Comparison of ENCODE assay signal across 8 cellular contexts in the genomic region with DNA sequence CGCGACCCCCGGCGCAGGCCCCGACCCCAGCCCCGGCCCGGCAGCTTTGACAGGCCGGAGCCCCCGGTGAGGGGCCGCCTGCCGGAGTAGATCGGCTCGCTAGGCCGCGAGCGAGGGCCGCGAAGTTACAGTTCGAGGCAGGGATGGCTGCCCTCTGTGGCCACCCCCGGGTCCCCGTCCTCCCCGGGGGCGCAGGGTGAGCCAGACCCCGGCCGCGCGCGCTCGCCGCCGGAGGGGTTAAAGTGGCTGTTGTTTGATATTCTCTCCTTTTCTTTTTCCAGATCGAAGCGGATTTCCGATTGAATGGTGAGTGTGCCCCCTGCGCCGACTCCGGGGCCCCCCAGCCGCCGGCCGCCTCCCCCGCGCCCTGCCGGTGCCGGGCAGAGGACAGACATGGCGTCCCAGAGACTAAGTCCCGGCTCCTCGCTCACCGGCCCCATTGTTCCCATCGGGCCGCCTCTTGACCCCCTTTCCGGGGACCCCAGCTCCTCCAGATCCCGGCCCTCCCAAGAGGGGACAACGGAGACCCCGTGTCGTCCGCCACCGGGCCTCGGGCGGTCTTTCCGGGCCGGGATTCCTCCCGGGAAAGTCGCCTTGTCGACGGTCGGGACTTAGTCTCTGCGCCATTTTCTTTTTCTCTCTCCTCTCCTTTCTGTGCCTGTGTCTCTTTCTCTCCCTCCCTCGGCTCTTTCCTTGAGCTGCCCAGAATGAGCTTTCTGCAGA. TPM values are rescaled to one million over a fixed set of nuclear protein-coding genes. Genes with fewer than 3 reads are reported as not detected.
DNase-seq lines count a peak whose midpoint lies in the region; ATAC-seq and TF ChIP-seq lines count a peak whose summit lies in the region.

No MANE protein-coding gene starts in this region.

- H3K4me3 ChIP-seq in body of pancreas (peak overlapping the region; percentile 91 to 95), iPS-18c (ENCODE audit: insufficient read depth, low read depth, low read length) (peak overlapping the region; percentile 89)

- ATAC-seq in HG03460 (IDR thresholded peaks at IDR 0.05; ENCODE audit: unreplicated experiment) (peak; percentile 20), SK-N-SH treated with all-trans-retinoic acid at 6 μM for 48 hours (peak; percentile 46), body of pancreas (peak; percentile 27)

- H3K9me3 ChIP-seq in body of pancreas (no peaks in the 10 kb centered on the region), iPS-18c (ENCODE audit: control insufficient read depth, insufficient read depth, low read length) (no peaks in the 10 kb centered on the region)

- no peaks in the 10 kb centered on the region for H3K27me3 ChIP-seq in body of pancreas

- peak overlapping the region; percentile 78 to 95 (median 93) for H3K27ac ChIP-seq in body of pancreas

- no peaks in the 10 kb centered on the region for H3K36me3 ChIP-seq in body of pancreas (replicated peaks in 1 of 2; ENCODE audit: insufficient read depth in 1 of 2, low read depth in 2 of 2)

- TF ChIP-seq CTCF in body of pancreas (IDR thresholded peaks at IDR 0.05): no peak

- H3K4me1 ChIP-seq in body of pancreas: peaks cover 49% of the 10 kb centered on the region

- intact Hi-C loops in body of pancreas (cut with DNase I): no loop called here

- DNase-seq in Ammon's horn (ENCODE audit: low spot score): peak; percentile 31
- DNase-seq in GM19238 (ENCODE audit: insufficient read length, low spot score): peak; percentile 40
- DNase-seq in body of pancreas: peak in 2 of 4 donors; percentile 31 to 36
- peak; percentile 11 to 40 for DNase-seq in stimulated activated CD4-positive, alpha-beta T cell treated with anti-CD3 and anti-CD28 coated beads, Interleukin-1b, Interleukin-23, amount 100 ng/mL, for 4 hours (ENCODE audit: low read depth in 2 of 2)
- DNase-seq in COLO829 (ENCODE audit: low spot score): no peak

- WGBS in body of pancreas, 2 donors: 0 to 1% methylated on average over 26 to 62 of the region's 68 CpGs

- no peak for TF ChIP-seq POLR2A in body of pancreas (IDR thresholded peaks at IDR 0.05)

TF ChIP-seq in SK-N-SH treated with all-trans-retinoic acid at 6 μM for 48 hours, 23 proteins besides CTCF, POLR2A, EP300 and RAD21:
- TF ChIP-seq, protein P1, sequence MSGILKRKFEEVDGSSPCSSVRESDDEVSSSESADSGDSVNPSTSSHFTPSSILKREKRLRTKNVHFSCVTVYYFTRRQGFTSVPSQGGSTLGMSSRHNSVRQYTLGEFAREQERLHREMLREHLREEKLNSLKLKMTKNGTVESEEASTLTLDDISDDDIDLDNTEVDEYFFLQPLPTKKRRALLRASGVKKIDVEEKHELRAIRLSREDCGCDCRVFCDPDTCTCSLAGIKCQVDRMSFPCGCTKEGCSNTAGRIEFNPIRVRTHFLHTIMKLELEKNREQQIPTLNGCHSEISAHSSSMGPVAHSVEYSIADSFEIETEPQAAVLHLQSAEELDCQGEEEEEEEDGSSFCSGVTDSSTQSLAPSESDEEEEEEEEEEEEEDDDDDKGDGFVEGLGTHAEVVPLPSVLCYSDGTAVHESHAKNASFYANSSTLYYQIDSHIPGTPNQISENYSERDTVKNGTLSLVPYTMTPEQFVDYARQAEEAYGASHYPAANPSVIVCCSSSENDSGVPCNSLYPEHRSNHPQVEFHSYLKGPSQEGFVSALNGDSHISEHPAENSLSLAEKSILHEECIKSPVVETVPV (CRISPR knock-in tag; IDR thresholded peaks at IDR 0.05): no peak
- TF ChIP-seq ZC3H10 (CRISPR knock-in tag; IDR thresholded peaks at IDR 0.05) (no peak), CSDC2 (CRISPR knock-in tag; IDR thresholded peaks at IDR 0.05) (no peak), ARNTL (CRISPR knock-in tag; IDR thresholded peaks at IDR 0.05; ENCODE audit: borderline replicate concordance, low read depth) (no peak), ZNF565 (CRISPR knock-in tag; conservative IDR thresholded peaks at IDR 0.05; ENCODE audit: low read depth) (no peak), PPARA (CRISPR knock-in tag; IDR thresholded peaks at IDR 0.05; ENCODE audit: borderline replicate concordance) (no peak), TOX (CRISPR knock-in tag; IDR thresholded peaks at IDR 0.05; ENCODE audit: borderline replicate concordance) (no peak)
- TF ChIP-seq, protein P2, sequence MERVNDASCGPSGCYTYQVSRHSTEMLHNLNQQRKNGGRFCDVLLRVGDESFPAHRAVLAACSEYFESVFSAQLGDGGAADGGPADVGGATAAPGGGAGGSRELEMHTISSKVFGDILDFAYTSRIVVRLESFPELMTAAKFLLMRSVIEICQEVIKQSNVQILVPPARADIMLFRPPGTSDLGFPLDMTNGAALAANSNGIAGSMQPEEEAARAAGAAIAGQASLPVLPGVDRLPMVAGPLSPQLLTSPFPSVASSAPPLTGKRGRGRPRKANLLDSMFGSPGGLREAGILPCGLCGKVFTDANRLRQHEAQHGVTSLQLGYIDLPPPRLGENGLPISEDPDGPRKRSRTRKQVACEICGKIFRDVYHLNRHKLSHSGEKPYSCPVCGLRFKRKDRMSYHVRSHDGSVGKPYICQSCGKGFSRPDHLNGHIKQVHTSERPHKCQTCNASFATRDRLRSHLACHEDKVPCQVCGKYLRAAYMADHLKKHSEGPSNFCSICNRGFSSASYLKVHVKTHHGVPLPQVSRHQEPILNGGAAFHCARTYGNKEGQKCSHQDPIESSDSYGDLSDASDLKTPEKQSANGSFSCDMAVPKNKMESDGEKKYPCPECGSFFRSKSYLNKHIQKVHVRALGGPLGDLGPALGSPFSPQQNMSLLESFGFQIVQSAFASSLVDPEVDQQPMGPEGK (CRISPR knock-in tag; IDR thresholded peaks at IDR 0.05; ENCODE audit: borderline replicate concordance): no peak
- TF ChIP-seq, protein P3, sequence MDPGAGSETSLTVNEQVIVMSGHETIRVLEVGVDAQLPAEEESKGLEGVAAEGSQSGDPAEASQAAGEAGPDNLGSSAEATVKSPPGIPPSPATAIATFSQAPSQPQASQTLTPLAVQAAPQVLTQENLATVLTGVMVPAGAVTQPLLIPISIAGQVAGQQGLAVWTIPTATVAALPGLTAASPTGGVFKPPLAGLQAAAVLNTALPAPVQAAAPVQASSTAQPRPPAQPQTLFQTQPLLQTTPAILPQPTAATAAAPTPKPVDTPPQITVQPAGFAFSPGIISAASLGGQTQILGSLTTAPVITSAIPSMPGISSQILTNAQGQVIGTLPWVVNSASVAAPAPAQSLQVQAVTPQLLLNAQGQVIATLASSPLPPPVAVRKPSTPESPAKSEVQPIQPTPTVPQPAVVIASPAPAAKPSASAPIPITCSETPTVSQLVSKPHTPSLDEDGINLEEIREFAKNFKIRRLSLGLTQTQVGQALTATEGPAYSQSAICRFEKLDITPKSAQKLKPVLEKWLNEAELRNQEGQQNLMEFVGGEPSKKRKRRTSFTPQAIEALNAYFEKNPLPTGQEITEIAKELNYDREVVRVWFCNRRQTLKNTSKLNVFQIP (CRISPR knock-in tag; IDR thresholded peaks at IDR 0.05; ENCODE audit: borderline replicate concordance, low read depth): no peak
TF ChIP-seq in SK-N-SH treated with all-trans-retinoic acid at 6 μM for 48 hours: peak in this region for 0.

RNA-seq across cellular contexts. Expression of a gene that starts 0.7 kb away (rescaled TPM):
- total RNA-seq in body of pancreas: 10 to 100 TPM; 12.2 to 18.5 TPM
